Comparison of ENCODE assay signal across 9 cellular contexts in genomic region chr9:130023147-130023787, GRCh38. TPM values are rescaled to one million over a fixed set of nuclear protein-coding genes. Genes with fewer than 3 reads are reported as not detected.
DNase-seq lines count a peak whose midpoint lies in the region; ATAC-seq, FAIRE-seq and TF ChIP-seq lines count a peak whose summit lies in the region.
"Had no signal": no experiment of that assay in that cellular context is flagged by ENCODE, and none has a peak within 500 bp of the region (broad histone marks: within the 10 kb centered on the region; RNA-seq: fewer than 3 reads in every experiment).

No MANE protein-coding gene starts in this region.

- WGBS in A549 (ENCODE audit: missing lambda C conversion rate), result 61% methylated on average over 7 of the region's 7 CpGs

- H3K27ac ChIP-seq in A549, result peak overlapping the region in 1 of 2 experiments; percentile 59; a peak in 2 of 6 replicates
- H3K27ac ChIP-seq in Karpas-422 (ENCODE audit: low read length), result peak overlapping the region; percentile 30; the same call in 1 of the 2 replicates

- no peak for TF ChIP-seq EP300 in A549 (IDR thresholded peaks at IDR 0.05)

- no peak overlapping the region for H2AFZ ChIP-seq in Karpas-422 (ENCODE audit: low read length)

- H3K36me3 ChIP-seq in Karpas-422 (ENCODE audit: insufficient read depth, low read length), result peaks cover 28% of the 10 kb centered on the region

- H3K9me3 ChIP-seq in A549 (peaks cover 5% of the 10 kb centered on the region; the same call in 1 of the 3 replicates), Karpas-422 (ENCODE audit: low read length) (no peaks in the 10 kb centered on the region)

- H3K79me2 ChIP-seq in Karpas-422 (ENCODE audit: low read length), result peaks cover 100% of the 10 kb centered on the region

- TF ChIP-seq RAD21 in A549 (conservative IDR thresholded peaks at IDR 0.05 in 1 of 2, IDR thresholded peaks at IDR 0.05 in 1 of 2), result no peak

- H3K9me2 ChIP-seq in Karpas-422 (replicated peaks; ENCODE audit: insufficient read depth, low read length), result no peaks in the 10 kb centered on the region

- H3K27me3 ChIP-seq in Karpas-422 (ENCODE audit: low read length), result no peaks in the 10 kb centered on the region

- TF ChIP-seq POLR2A in A549 (IDR thresholded peaks at IDR 0.05; ENCODE audit: low read length), result no peak

- no peak for DNase-seq in A549 (ENCODE audit: low read depth in 1 of 2, low spot score in 1 of 2)
- DNase-seq in Karpas-422, result peak; percentile 41
- peak; percentile 51 for DNase-seq in islet precursor cell
- DNase-seq in NOMO-1 treated with dmso at 0.1 percent for 144 hours (lab: John Stamatoyannopoulos, UW; ENCODE audit: unreplicated experiment), result no peak
- no peak for DNase-seq in superior temporal gyrus (ENCODE audit: extremely low spot score)
- DNase-seq in CD1c-positive myeloid dendritic cell (ENCODE audit: extremely low spot score), result no peak
- DNase-seq: NCI-H1436 had no signal

- peaks cover 12% of the 10 kb centered on the region; the same call in 1 of the 2 replicates for H4K20me1 ChIP-seq in Karpas-422 (ENCODE audit: insufficient read depth, low read depth, low read length)

- CTCF ChIA-PET in A549 (lab: Yijun Ruan, JAX), result interaction anchor here (1.3 to 1.7 kb wide), 3 partner anchors 19 to 113 kb away, joined by 3 to 4 read pairs (median 4); no protein-coding TSS in a partner anchor

- ATAC-seq in A549, result peak; percentile 48 to 54; a peak in 5 of 6 replicates
- peak; percentile 36 for ATAC-seq in GM19035 (IDR thresholded peaks at IDR 0.05; ENCODE audit: unreplicated experiment)
- ATAC-seq in GM19455 (IDR thresholded peaks at IDR 0.05; ENCODE audit: unreplicated experiment), result no peak

- no peak overlapping the region for H3K9ac ChIP-seq in Karpas-422 (ENCODE audit: low read length)

- TF ChIP-seq CTCF in A549 (IDR thresholded peaks at IDR 0.05), result no peak

- no peak for FAIRE-seq in A549 (lab: Jason Lieb, UNC)

- H3K4me1 ChIP-seq in A549 (peaks cover 30% of the 10 kb centered on the region), Karpas-422 (ENCODE audit: low read length) (peaks cover 28% of the 10 kb centered on the region)

- H3K4me2 ChIP-seq in A549 (0 out of 3 replicates have a peak overlapping the region, but pooled peaks have one; percentile 1), Karpas-422 (ENCODE audit: low read depth, low read length, poor library complexity, severe bottlenecking) (no peak overlapping the region)

- H3K4me3 ChIP-seq in A549, result no peak overlapping the region
- no peak overlapping the region for H3K4me3 ChIP-seq in Karpas-422 (ENCODE audit: low read length)

- POLR2A ChIA-PET in A549 (lab: Yijun Ruan, JAX), result no interaction called here

TF ChIP-seq in A549, 52 proteins besides CTCF, POLR2A, EP300 and RAD21:
- no peak for TF ChIP-seq MAX (IDR thresholded peaks at IDR 0.05)
- no peak for TF ChIP-seq NFE2L2 (conservative IDR thresholded peaks at IDR 0.05; ENCODE audit: low read length)
- TF ChIP-seq HOXB13 (CRISPR knock-in tag; IDR thresholded peaks at IDR 0.05; ENCODE audit: low read depth), result no peak
- TF ChIP-seq PBX3 (IDR thresholded peaks at IDR 0.05), result no peak
- TF ChIP-seq CBX2 (IDR thresholded peaks at IDR 0.05; ENCODE audit: borderline replicate concordance, low read depth), result no peak
- no peak for TF ChIP-seq BCL3 (IDR thresholded peaks at IDR 0.05)

RNA-seq across cellular contexts. Expression of gene FNBP1, which starts 19.7 kb away (rescaled TPM):
- polyA plus RNA-seq in A549 (2011; rRNA removed) (15.6 and 17.9 TPM in 2 replicates), A549 (2017; fragmentation: RNase III; extraction: RNeasy Plus Mini Kit Qiagen cat#74134 plus additional on column Dnase treatment) (10.3 to 11.4 TPM (median 10.6 TPM) in 3 replicates)
- 4.0 and 4.8 TPM in 2 replicates for polyA plus RNA-seq in A549 (2012; cell fraction: cytosol; rRNA removed)
- 3.6 and 5.7 TPM in 2 replicates for polyA plus RNA-seq in A549 (2012; cell fraction: nucleus; rRNA removed)
- 9.6 and 13.6 TPM in 2 replicates for polyA minus RNA-seq in A549 (2011; rRNA and poly(A)+ RNA removed)
- 205 and 280 TPM in 2 replicates for total RNA-seq in Karpas-422 (2014; rRNA removed; shearing (Covaris generic); ENCODE audit: low replicate concordance)

RNA-seq across cellular contexts. Expression of gene GPR107, which starts 30.4 kb away (rescaled TPM):
- 45.1 and 62.4 TPM in 2 replicates for polyA plus RNA-seq in A549 (2011; rRNA removed)
- polyA plus RNA-seq in A549 (2012; cell fraction: cytosol; rRNA removed), result 10.7 and 13.8 TPM in 2 replicates
- 13.7 and 18.7 TPM in 2 replicates for polyA plus RNA-seq in A549 (2012; cell fraction: nucleus; rRNA removed)
- 28.1 to 30.1 TPM (median 28.2 TPM) in 3 replicates for polyA plus RNA-seq in A549 (2017; fragmentation: RNase III; extraction: RNeasy Plus Mini Kit Qiagen cat#74134 plus additional on column Dnase treatment)
- polyA minus RNA-seq in A549 (2011; rRNA and poly(A)+ RNA removed), result 29.6 and 51.4 TPM in 2 replicates
- total RNA-seq in Karpas-422 (2014; rRNA removed; shearing (Covaris generic); ENCODE audit: low replicate concordance), result 9.6 and 11.6 TPM in 2 replicates

Comparison
In these comparisons a context has a peak if more than half of its experiments do, and no peak if none do; other contexts are left out.
1. DNase-seq: peak in Karpas-422 (single experiment) and islet precursor cell (single experiment); none in A549 (0 of 2), NOMO-1 treated with dmso at 0.1 percent for 144 hours (single experiment), superior temporal gyrus (single experiment) and CD1c-positive myeloid dendritic cell (single experiment).